Comparison of ENCODE assay signal across 24 cellular contexts in the genomic region with DNA sequence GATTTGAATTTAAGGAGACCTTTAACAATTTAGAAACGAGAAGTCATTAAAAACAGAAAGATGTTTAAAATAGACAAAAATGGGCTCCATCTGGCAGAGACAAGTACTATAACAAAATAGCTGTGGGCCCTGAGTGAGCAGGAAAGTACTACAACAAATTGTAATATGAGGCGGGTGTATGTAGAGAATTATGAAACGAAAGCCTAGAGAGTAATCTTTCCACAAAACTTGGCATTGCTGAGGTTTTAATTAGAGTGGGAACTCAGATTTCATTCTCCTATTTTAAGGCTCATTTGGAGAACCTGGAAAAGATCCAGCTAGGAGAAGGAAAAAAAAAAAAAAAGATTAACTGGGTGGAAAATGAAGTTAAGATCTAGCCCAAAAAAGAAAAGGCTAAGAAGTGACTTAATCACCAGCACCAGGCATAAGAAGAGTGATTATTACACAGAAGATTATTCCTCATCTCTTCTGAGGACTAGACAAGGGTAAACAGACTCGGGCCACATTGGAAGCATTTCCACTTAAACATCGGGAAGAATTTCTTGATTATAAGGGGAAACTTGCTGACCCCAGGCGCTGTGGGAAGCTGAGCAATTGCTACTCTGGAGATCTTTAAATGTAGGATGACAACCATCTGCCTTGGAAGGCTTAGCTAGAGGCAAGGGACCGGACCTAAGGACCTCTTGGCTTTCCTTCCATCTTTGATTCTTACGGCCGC. TPM values are rescaled to one million over a fixed set of nuclear protein-coding genes. Genes with fewer than 3 reads are reported as not detected.
DNase-seq lines count a peak whose midpoint lies in the region; ATAC-seq and TF ChIP-seq lines count a peak whose summit lies in the region.
"Had no signal": no experiment of that assay in that cellular context is flagged by ENCODE, and none has a peak within 500 bp of the region (broad histone marks: within the 10 kb centered on the region; RNA-seq: fewer than 3 reads in every experiment).

No MANE protein-coding gene starts in this region.

- H3K79me2 ChIP-seq in smooth muscle cell (ENCODE audit: low read depth): no peaks in the 10 kb centered on the region

- H3F3A ChIP-seq in smooth muscle cell (ENCODE audit: low read depth): no peaks in the 10 kb centered on the region

- H3K4me1 ChIP-seq in heart left ventricle (peaks cover 0 to 10% (median 0%) of the 10 kb centered on the region in 12 donors), smooth muscle cell (ENCODE audit: low read depth) (no peaks in the 10 kb centered on the region), SJCRH30 (no peaks in the 10 kb centered on the region)

- H3K4me3 ChIP-seq in SK-N-MC (no peak overlapping the region), heart left ventricle (no peak overlapping the region), smooth muscle cell (no peak overlapping the region), SJCRH30 (no peak overlapping the region)
- H3K4me3 ChIP-seq: body of pancreas, gastroesophageal sphincter had no signal

- peaks cover 5% of the 10 kb centered on the region; the same call in 1 of the 2 replicates for H3K36me3 ChIP-seq in SK-N-MC (ENCODE audit: insufficient read depth, low read length)
- no peaks in the 10 kb centered on the region for H3K36me3 ChIP-seq in heart left ventricle
- no peaks in the 10 kb centered on the region for H3K36me3 ChIP-seq in smooth muscle cell (ENCODE audit: low read depth)
- H3K36me3 ChIP-seq in SJCRH30: no peaks in the 10 kb centered on the region
- H3K36me3 ChIP-seq: gastroesophageal sphincter had no signal

- no peaks in the 10 kb centered on the region for H4K20me1 ChIP-seq in smooth muscle cell (ENCODE audit: low read depth)

- peak in 2 of 4 donors; percentile 41 to 50 for ATAC-seq in heart left ventricle
- ATAC-seq in GM21381 (IDR thresholded peaks at IDR 0.05; ENCODE audit: unreplicated experiment): no peak
- ATAC-seq in HG02763 (IDR thresholded peaks at IDR 0.05; ENCODE audit: unreplicated experiment): no peak
- ATAC-seq: body of pancreas, gastroesophageal sphincter had no signal

- H3K27me3 ChIP-seq in heart left ventricle (no peaks in the 10 kb centered on the region), smooth muscle cell (ENCODE audit: low read depth) (no peaks in the 10 kb centered on the region), SJCRH30 (no peaks in the 10 kb centered on the region)
- H3K27me3 ChIP-seq: body of pancreas, gastroesophageal sphincter had no signal

- peak; percentile 2 for DNase-seq in DMS79 treated with DMSO at 0.1 percent for 48 hours (lab: John Stamatoyannopoulos, UW)
- DNase-seq in DMS79 (lab: John Stamatoyannopoulos, UW): no peak
- DNase-seq in SK-N-MC (ENCODE audit: low read depth, low spot score): no peak
- DNase-seq in heart left ventricle: no peak
- no peak for DNase-seq in smooth muscle cell (lab: John Stamatoyannopoulos, UW; ENCODE audit: unreplicated experiment)
- no peak for DNase-seq in SJCRH30
- DNase-seq: 8988T; activated CD4-positive, alpha-beta memory T cell treated with anti-CD3 and anti-CD28 coated beads for 36 hours; activated CD8-positive, alpha-beta memory T cell treated with anti-CD3 and anti-CD28 coated beads, Interleukin-2, amount 50 U/mL, for 48 hours; activated naive CD8-positive, alpha-beta T cell treated with anti-CD3 and anti-CD28 coated beads for 36 hours; body of pancreas; effector CD8-positive, alpha-beta T cell; HCEC 1CT; NCI-H1092 treated with DMSO at 0.1 percent for 48 hours; NCI-H2029 treated with DMSO at 0.1 percent for 48 hours; NCI-H446; NCI-H82; posterior cingulate gyrus had no signal

- H3K9me3 ChIP-seq in SK-N-MC (ENCODE audit: low read depth, low read length) (no peaks in the 10 kb centered on the region), heart left ventricle (peaks cover 0 to under 1% (median 0%) of the 10 kb centered on the region in 12 donors), smooth muscle cell (replicated peaks; ENCODE audit: low read depth) (no peaks in the 10 kb centered on the region), SJCRH30 (replicated peaks) (no peaks in the 10 kb centered on the region)
- H3K9me3 ChIP-seq: body of pancreas, gastroesophageal sphincter had no signal

- H3K27ac ChIP-seq in SK-N-MC (peak overlapping the region; percentile 9; the same call in 1 of the 2 replicates), heart left ventricle (peak overlapping the region in 7 of 12 donors; percentile 1 to 52 (median 21)), smooth muscle cell (ENCODE audit: low read depth) (no peak overlapping the region), SJCRH30 (no peak overlapping the region)
- H3K27ac ChIP-seq: body of pancreas, HL-60 had no signal

- H3K4me2 ChIP-seq in smooth muscle cell: peak overlapping the region; percentile 8

- H2AFZ ChIP-seq in smooth muscle cell (ENCODE audit: low read depth): no peak overlapping the region

- no peak for TF ChIP-seq POLR2A in heart left ventricle (IDR thresholded peaks at IDR 0.05)

- H3K9ac ChIP-seq in SK-N-MC (ENCODE audit: insufficient read length): no peak overlapping the region
- no peak overlapping the region for H3K9ac ChIP-seq in smooth muscle cell (ENCODE audit: low read depth)

- no peak for TF ChIP-seq CTCF in heart left ventricle (IDR thresholded peaks at IDR 0.05)
- TF ChIP-seq CTCF in smooth muscle cell (IDR thresholded peaks at IDR 0.05; ENCODE audit: borderline replicate concordance, insufficient read depth, poor library complexity, severe bottlenecking): no peak

- 47 to 60% (median 54%) methylated on average over 9 of the region's 9 CpGs for WGBS in heart left ventricle, 4 donors
- WGBS in smooth muscle cell (ENCODE audit: low lambda C conversion rate): 81% methylated on average over 9 of the region's 9 CpGs

- intact Hi-C loops in heart left ventricle (cut with DNase I): loop anchor here in 1 of 10 donors (5.0 kb wide), 1 partner anchor 38 kb away; no protein-coding TSS in a partner anchor

RNA-seq across cellular contexts. Expression of a gene that starts 40.8 kb away (rescaled TPM):
- total RNA-seq in heart left ventricle (10 to 100 TPM in 7 of 9 donors, 1 to 10 TPM in 2; 5.2 to 30.3 (median 15.6) TPM), smooth muscle cell (5.3 and 8.9 TPM in 2 replicates)
- polyA plus RNA-seq in heart left ventricle (1 to 10 TPM; 1.9 to 3.9 TPM), smooth muscle cell (1.3 and 10.0 TPM in 2 replicates)
- total RNA-seq in SJCRH30 (2014; rRNA removed; shearing (Covaris generic)): 0.03 and 0.20 TPM in 2 replicates
- total RNA-seq: activated CD4-positive, alpha-beta memory T cell treated with anti-CD3 and anti-CD28 coated beads for 36 hours; OCI-LY7 had no signal
- polyA plus RNA-seq: keratinocyte had no signal

Comparison
In these comparisons a context has a peak if more than half of its experiments do, and no peak if none do; other contexts are left out.
1. H3K27ac ChIP-seq: peak in SK-N-MC (single experiment) and heart left ventricle (7 of 12); none in smooth muscle cell (single experiment) and SJCRH30 (single experiment).